In genomic region chr16:4052801-4053662, GRCh38 we compare ENCODE assay signal across 9 cellular contexts.
A peak's percentile ranks its signal among the peaks of the same experiment; 100 is the strongest.
DNase-seq lines count a peak whose midpoint lies in the region; ATAC-seq and TF ChIP-seq lines count a peak whose summit lies in the region.
"Had no signal": no experiment of that assay in that cellular context is flagged by ENCODE, and none has a peak within 500 bp of the region (broad histone marks: within the 10 kb centered on the region; RNA-seq: fewer than 3 reads in every experiment).

No MANE protein-coding gene starts in this region.

- peak; percentile 37 for DNase-seq in activated CD8-positive, alpha-beta memory T cell treated with anti-CD3 and anti-CD28 coated beads, Interleukin-2, amount 50 U/mL, for 48 hours
- DNase-seq in activated CD8-positive, alpha-beta memory T cell treated with anti-CD3 and anti-CD28 coated beads, Interleukin-2, amount 10 ng/mL, durations not matched to agents 7 days and 5 days: no peak
- peak; percentile 88 for DNase-seq in SK-MEL-5 (ENCODE audit: low read depth, low spot score)
- DNase-seq in glutamatergic neuron: peak; percentile 57
- peak; percentile 74 for DNase-seq in sigmoid colon
- DNase-seq in KG1 (lab: John Stamatoyannopoulos, UW): no peak

- no peaks in the 10 kb centered on the region for H3K9me3 Mint-ChIP-seq in activated CD8-positive, alpha-beta memory T cell treated with anti-CD3 and anti-CD28 coated beads, Interleukin-2, amount 10 ng/mL, durations not matched to agents 7 days and 5 days (ENCODE audit: low read depth)
- peaks cover 2% of the 10 kb centered on the region for H3K9me3 Mint-ChIP-seq in glutamatergic neuron (ENCODE audit: unreplicated experiment)

- WGBS in sigmoid colon, 2 donors: 7 to 39% methylated on average over 31 of the region's 31 CpGs

- no peak overlapping the region for H3K4me3 Mint-ChIP-seq in activated CD8-positive, alpha-beta memory T cell treated with anti-CD3 and anti-CD28 coated beads, Interleukin-2, amount 10 ng/mL, durations not matched to agents 7 days and 5 days
- peak overlapping the region; percentile 62 for H3K4me3 Mint-ChIP-seq in glutamatergic neuron (ENCODE audit: unreplicated experiment)
- H3K4me3 Mint-ChIP-seq: B cell had no signal

- intact Hi-C loops in sigmoid colon (cut with DNase I): loop anchor here (5.0 kb wide), 2 partner anchors 36 to 64 kb away; partner anchors contain the start of gene ADCY9

- H3K27ac Mint-ChIP-seq in activated CD8-positive, alpha-beta memory T cell treated with anti-CD3 and anti-CD28 coated beads, Interleukin-2, amount 10 ng/mL, durations not matched to agents 7 days and 5 days: no peak overlapping the region
- H3K27ac Mint-ChIP-seq in glutamatergic neuron (ENCODE audit: unreplicated experiment): peak overlapping the region; percentile 72
- H3K27ac Mint-ChIP-seq: B cell had no signal

- H3K27ac ChIP-seq in sigmoid colon: peak overlapping the region; percentile 56 to 83 (median 73)

- H3K27me3 ChIP-seq in sigmoid colon: no peaks in the 10 kb centered on the region

- in situ Hi-C loops in SK-MEL-5 (cut with HindIII; ENCODE audit: low pct_unique_long_range_greater_than_20kb, low sequenced_read_pairs): no loop called here

- H3K4me1 ChIP-seq in sigmoid colon: peaks cover 0 to 30% (median 24%) of the 10 kb centered on the region in 4 donors

- no peaks in the 10 kb centered on the region for H3K9me3 ChIP-seq in sigmoid colon

- peaks cover 2% of the 10 kb centered on the region for H3K4me1 Mint-ChIP-seq in activated CD8-positive, alpha-beta memory T cell treated with anti-CD3 and anti-CD28 coated beads, Interleukin-2, amount 10 ng/mL, durations not matched to agents 7 days and 5 days
- H3K4me1 Mint-ChIP-seq in glutamatergic neuron (ENCODE audit: low read depth, unreplicated experiment): peaks cover 31% of the 10 kb centered on the region

- H3K36me3 Mint-ChIP-seq in activated CD8-positive, alpha-beta memory T cell treated with anti-CD3 and anti-CD28 coated beads, Interleukin-2, amount 10 ng/mL, durations not matched to agents 7 days and 5 days: no peaks in the 10 kb centered on the region
- H3K36me3 Mint-ChIP-seq in glutamatergic neuron (ENCODE audit: unreplicated experiment): no peaks in the 10 kb centered on the region

- TF ChIP-seq CTCF in glutamatergic neuron (IDR thresholded peaks at IDR 0.05; ENCODE audit: partially characterized antibody, unreplicated experiment) (no peak), sigmoid colon (IDR thresholded peaks at IDR 0.05) (no peak)

- CTCF ChIA-PET in activated CD8-positive, alpha-beta memory T cell treated with anti-CD3 and anti-CD28 coated beads, Interleukin-2, amount 10 ng/mL, durations not matched to agents 7 days and 5 days (lab: Charles Lee): no interaction called here

- H3K36me3 ChIP-seq in sigmoid colon: no peaks in the 10 kb centered on the region

- no peak for TF ChIP-seq EP300 in sigmoid colon (IDR thresholded peaks at IDR 0.05)

- no peak for TF ChIP-seq POLR2A in sigmoid colon (IDR thresholded peaks at IDR 0.05)

- H3K27me3 Mint-ChIP-seq in activated CD8-positive, alpha-beta memory T cell treated with anti-CD3 and anti-CD28 coated beads, Interleukin-2, amount 10 ng/mL, durations not matched to agents 7 days and 5 days: no peaks in the 10 kb centered on the region
- peaks cover 4% of the 10 kb centered on the region for H3K27me3 Mint-ChIP-seq in glutamatergic neuron (ENCODE audit: unreplicated experiment)
- H3K27me3 Mint-ChIP-seq: B cell had no signal

- peak overlapping the region; percentile 2 to 23 (median 20) for H3K4me3 ChIP-seq in sigmoid colon

- no peak for ATAC-seq in activated CD8-positive, alpha-beta memory T cell treated with anti-CD3 and anti-CD28 coated beads, Interleukin-2, amount 10 ng/mL, durations not matched to agents 7 days and 5 days
- no peak for ATAC-seq in HG02973 (IDR thresholded peaks at IDR 0.05; ENCODE audit: unreplicated experiment)
- ATAC-seq in HG03108 (IDR thresholded peaks at IDR 0.05; ENCODE audit: unreplicated experiment): no peak

Comparison
In these comparisons a context has a peak if more than half of its experiments do, and no peak if none do; other contexts are left out.
1. DNase-seq: peak in activated CD8-positive, alpha-beta memory T cell treated with anti-CD3 and anti-CD28 coated beads, Interleukin-2, amount 50 U/mL, for 48 hours (single experiment), SK-MEL-5 (single experiment), glutamatergic neuron (single experiment) and sigmoid colon (single experiment); none in activated CD8-positive, alpha-beta memory T cell treated with anti-CD3 and anti-CD28 coated beads, Interleukin-2, amount 10 ng/mL, durations not matched to agents 7 days and 5 days (single experiment) and KG1 (single experiment).